In the genomic region with DNA sequence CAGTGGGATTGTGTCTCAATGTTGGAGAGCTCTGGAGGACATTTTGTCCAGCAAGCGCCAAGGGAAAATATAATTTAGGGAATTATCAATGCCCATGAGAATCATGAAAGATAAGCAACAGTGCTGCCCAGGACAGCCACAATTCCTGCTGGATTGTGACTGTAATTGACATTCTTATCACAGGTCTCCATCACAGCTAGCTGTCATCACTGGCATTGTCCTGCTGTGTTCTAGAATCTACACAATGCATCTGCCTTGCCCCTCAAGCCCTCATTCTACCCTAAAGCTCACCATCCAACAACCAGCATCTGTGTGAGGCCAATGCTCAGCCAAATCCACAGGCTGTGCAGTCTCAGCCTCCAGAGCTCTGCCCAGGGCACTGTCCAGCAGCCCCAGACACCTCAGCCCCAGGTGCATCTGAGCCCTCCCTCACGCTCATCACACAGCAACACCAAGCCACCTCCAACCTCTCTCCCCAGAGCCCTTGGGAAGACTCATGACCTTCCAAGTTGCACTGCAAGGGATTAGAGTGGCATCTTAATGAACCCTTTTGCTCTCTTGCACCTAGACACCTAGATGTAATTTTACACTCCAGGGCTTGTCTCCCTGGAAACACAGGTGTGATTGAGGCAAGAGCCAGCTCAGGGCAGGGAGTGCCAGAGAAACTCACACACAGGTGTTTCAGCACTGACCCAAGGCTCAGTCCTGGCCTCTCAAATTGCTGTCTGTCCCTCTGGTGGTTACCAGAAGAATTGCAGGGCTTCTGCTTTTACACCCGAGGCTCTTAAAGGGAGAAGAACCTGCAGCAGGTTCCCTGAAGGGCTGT, we compare ENCODE assay signal across 9 cellular contexts.
DNase-seq lines count a peak whose midpoint lies in the region; ATAC-seq, FAIRE-seq and TF ChIP-seq lines count a peak whose summit lies in the region.
"Had no signal": no experiment of that assay in that cellular context is flagged by ENCODE, and none has a peak within 500 bp of the region (broad histone marks: within the 10 kb centered on the region; RNA-seq: fewer than 3 reads in every experiment).

No MANE protein-coding gene starts in this region.

- H3K9me3 Mint-ChIP-seq in activated CD4-positive, alpha-beta memory T cell treated with anti-CD3 and anti-CD28 coated beads, Interleukin-2, amount 10 ng/mL, durations not matched to agents 7 days and 5 days, result no peaks in the 10 kb centered on the region
- no peaks in the 10 kb centered on the region for H3K9me3 Mint-ChIP-seq in osteocyte (ENCODE audit: unreplicated experiment)
- H3K9me3 Mint-ChIP-seq: dendritic cell treated with granulocyte-macrophage colony-stimulating factor and Interleukin-4, amounts not matched to agents 40 ng/mL and 50 ng/mL, for 4 days had no signal

- H3K4me3 Mint-ChIP-seq in activated CD4-positive, alpha-beta memory T cell treated with anti-CD3 and anti-CD28 coated beads, Interleukin-2, amount 10 ng/mL, durations not matched to agents 7 days and 5 days, result no peak overlapping the region
- no peak overlapping the region for H3K4me3 Mint-ChIP-seq in osteocyte (ENCODE audit: unreplicated experiment)
- H3K4me3 Mint-ChIP-seq: dendritic cell treated with granulocyte-macrophage colony-stimulating factor and Interleukin-4, amounts not matched to agents 40 ng/mL and 50 ng/mL, for 4 days had no signal

- H3K36me3 ChIP-seq in aorta (ENCODE audit: control insufficient read depth in 1 of 2, insufficient read depth in 2 of 2, low read length in 1 of 2), result no peaks in the 10 kb centered on the region

- no peak for FAIRE-seq in frontal cortex (lab: Jason Lieb, UNC)

- no peak overlapping the region for H3K27ac ChIP-seq in aorta (ENCODE audit: low read depth in 1 of 2, low read length in 2 of 2)

- H3K4me1 Mint-ChIP-seq in activated CD4-positive, alpha-beta memory T cell treated with anti-CD3 and anti-CD28 coated beads, Interleukin-2, amount 10 ng/mL, durations not matched to agents 7 days and 5 days, result no peaks in the 10 kb centered on the region
- H3K4me1 Mint-ChIP-seq in osteocyte (ENCODE audit: unreplicated experiment), result peaks cover 4% of the 10 kb centered on the region

- no peak overlapping the region for H3K4me3 ChIP-seq in aorta (ENCODE audit: low read length in 2 of 2)

- CTCF ChIA-PET in activated CD4-positive, alpha-beta memory T cell treated with anti-CD3 and anti-CD28 coated beads, Interleukin-2, amount 10 ng/mL, durations not matched to agents 7 days and 5 days (lab: Charles Lee), result interaction anchor here (1.3 kb wide), 1 partner anchor 185 kb away, joined by 3 read pairs; no protein-coding TSS in a partner anchor

- peak; percentile 76 for ATAC-seq in HG02938 (IDR thresholded peaks at IDR 0.05; ENCODE audit: unreplicated experiment)
- no peak for ATAC-seq in aorta (ENCODE audit: low FRiP score)

- peak; percentile 74 for TF ChIP-seq CTCF in osteocyte (IDR thresholded peaks at IDR 0.05)

- POLR2A ChIA-PET in activated CD4-positive, alpha-beta memory T cell treated with anti-CD3 and anti-CD28 coated beads, Interleukin-2, amount 10 ng/mL, durations not matched to agents 7 days and 5 days (lab: Charles Lee), result no interaction called here

- intact Hi-C loops in aorta (cut with DNase I), result no loop called here

- no peaks in the 10 kb centered on the region for H3K4me1 ChIP-seq in aorta (ENCODE audit: control insufficient read depth in 1 of 2, insufficient read depth in 2 of 2, low read length in 2 of 2)

- 36 to 45% methylated on average over 3 of the region's 3 CpGs for WGBS in aorta, 2 donors

- no peaks in the 10 kb centered on the region for H3K27me3 ChIP-seq in aorta (ENCODE audit: control insufficient read depth in 1 of 2, insufficient read depth in 2 of 2, low read length in 1 of 2)

- H3K27me3 Mint-ChIP-seq in activated CD4-positive, alpha-beta memory T cell treated with anti-CD3 and anti-CD28 coated beads, Interleukin-2, amount 10 ng/mL, durations not matched to agents 7 days and 5 days, result peaks cover 45% of the 10 kb centered on the region
- peaks cover 29% of the 10 kb centered on the region for H3K27me3 Mint-ChIP-seq in osteocyte (ENCODE audit: unreplicated experiment)

- no peak overlapping the region for H3K27ac Mint-ChIP-seq in activated CD4-positive, alpha-beta memory T cell treated with anti-CD3 and anti-CD28 coated beads, Interleukin-2, amount 10 ng/mL, durations not matched to agents 7 days and 5 days
- no peak overlapping the region for H3K27ac Mint-ChIP-seq in osteocyte (ENCODE audit: unreplicated experiment)
- H3K27ac Mint-ChIP-seq: dendritic cell treated with granulocyte-macrophage colony-stimulating factor and Interleukin-4, amounts not matched to agents 40 ng/mL and 50 ng/mL, for 4 days had no signal

- H3K36me3 Mint-ChIP-seq in activated CD4-positive, alpha-beta memory T cell treated with anti-CD3 and anti-CD28 coated beads, Interleukin-2, amount 10 ng/mL, durations not matched to agents 7 days and 5 days (ENCODE audit: low read depth), result no peaks in the 10 kb centered on the region
- no peaks in the 10 kb centered on the region for H3K36me3 Mint-ChIP-seq in osteocyte (ENCODE audit: unreplicated experiment)

- H3K9me3 ChIP-seq in aorta (ENCODE audit: control insufficient read depth, low read length), result no peaks in the 10 kb centered on the region

- DNase-seq in stimulated activated CD4-positive, alpha-beta T cell treated with anti-CD3 and anti-CD28 coated beads, Interleukin-15, amount 100 ng/mL, for 24 hours, result peak; percentile 38
- DNase-seq in stimulated activated CD4-positive, alpha-beta T cell treated with anti-CD3 and anti-CD28 coated beads, Interleukin-4, amount 100 ng/mL, for 1 hour, result no peak
- DNase-seq in NCI-H2227 treated with DMSO at 0.1 percent for 48 hours (lab: John Stamatoyannopoulos, UW) (peak; percentile 69), frontal cortex (ENCODE audit: low spot score in 2 of 2) (peak; percentile 40 to 54), osteocyte (ENCODE audit: extremely low spot score, unreplicated experiment) (no peak), aorta (no peak)
- peak; percentile 25 for DNase-seq in activated CD4-positive, alpha-beta memory T cell treated with anti-CD3 and anti-CD28 coated beads, Interleukin-2, amount 10 ng/mL, durations not matched to agents 7 days and 5 days

Comparison
In these comparisons a context has a peak if more than half of its experiments do, and no peak if none do; other contexts are left out.
1. DNase-seq: peak in stimulated activated CD4-positive, alpha-beta T cell treated with anti-CD3 and anti-CD28 coated beads, Interleukin-15, amount 100 ng/mL, for 24 hours (single experiment), NCI-H2227 treated with DMSO at 0.1 percent for 48 hours (single experiment), activated CD4-positive, alpha-beta memory T cell treated with anti-CD3 and anti-CD28 coated beads, Interleukin-2, amount 10 ng/mL, durations not matched to agents 7 days and 5 days (single experiment) and frontal cortex (2 of 2); none in stimulated activated CD4-positive, alpha-beta T cell treated with anti-CD3 and anti-CD28 coated beads, Interleukin-4, amount 100 ng/mL, for 1 hour (single experiment), osteocyte (single experiment) and aorta (0 of 2).